ENCODE assay signal across 13 cellular contexts in genomic region chr1:230186874-230187273, GRCh38.
DNase-seq lines count a peak whose midpoint lies in the region; ATAC-seq and TF ChIP-seq lines count a peak whose summit lies in the region.
"Had no signal": no experiment of that assay in that cellular context is flagged by ENCODE, and none has a peak within 500 bp of the region (broad histone marks: within the 10 kb centered on the region; RNA-seq: fewer than 3 reads in every experiment).

No MANE protein-coding gene starts in this region.

- CTCF ChIA-PET in PC-3 (lab: Charles Lee) = interaction anchor here (0.5 kb wide), 1 partner anchor 626 kb away, joined by 6 read pairs; no protein-coding TSS in a partner anchor

- no peak overlapping the region for H3K4me3 ChIP-seq in PC-3 (ENCODE audit: low read length)
- H3K4me3 ChIP-seq: HAP-1, testis had no signal

- no TSS peak for BruUV-seq in PC-3 (replicated peaks; lab: Mats Ljungman, UMichigan)

- no peaks in the 10 kb centered on the region for H3K9me2 ChIP-seq in PC-3 (replicated peaks; ENCODE audit: low read length)

- no peak overlapping the region for H3K9ac ChIP-seq in PC-3 (ENCODE audit: low read length)
- H3K9ac ChIP-seq: KMS-11 had no signal

- H3K9me3 Mint-ChIP-seq in activated T-cell treated with anti-CD3 and anti-CD28 coated beads, Interleukin-2, amount 50 U/mL, for 24 hours = peaks cover 4% of the 10 kb centered on the region
- H3K9me3 Mint-ChIP-seq in stimulated activated effector memory CD8-positive, alpha-beta T cell treated with anti-CD3 and anti-CD28 coated beads, Interleukin-12 subunit alpha, Interleukin-12 subunit beta, amount 100 ng/mL, for 72 hours = peaks cover 5% of the 10 kb centered on the region

- H3K9me3 ChIP-seq in PC-3 (ENCODE audit: low read length) = no peaks in the 10 kb centered on the region
- H3K9me3 ChIP-seq: HAP-1, testis had no signal

- H3K4me1 Mint-ChIP-seq in activated T-cell treated with anti-CD3 and anti-CD28 coated beads, Interleukin-2, amount 50 U/mL, for 24 hours (ENCODE audit: low read depth) = peaks cover 63% of the 10 kb centered on the region
- peaks cover 43% of the 10 kb centered on the region for H3K4me1 Mint-ChIP-seq in stimulated activated effector memory CD8-positive, alpha-beta T cell treated with anti-CD3 and anti-CD28 coated beads, Interleukin-12 subunit alpha, Interleukin-12 subunit beta, amount 100 ng/mL, for 72 hours

- ATAC-seq in PC-3 (no peak), GM21360 (IDR thresholded peaks at IDR 0.05; ENCODE audit: unreplicated experiment) (no peak)
- ATAC-seq in stimulated activated effector memory CD8-positive, alpha-beta T cell treated with anti-CD3 and anti-CD28 coated beads, Interleukin-12 subunit alpha, Interleukin-12 subunit beta, amount 100 ng/mL, for 72 hours = peak; percentile 45

- H3K4me2 ChIP-seq in PC-3 (ENCODE audit: low read length) = peak overlapping the region; percentile 60
- H3K4me2 ChIP-seq: KMS-11 had no signal

- H3K27me3 ChIP-seq in PC-3 (ENCODE audit: low read length) = no peaks in the 10 kb centered on the region
- H3K27me3 ChIP-seq: testis had no signal

- H2AFZ ChIP-seq in PC-3 (ENCODE audit: low read length) = no peak overlapping the region

- H3K36me3 Mint-ChIP-seq in activated T-cell treated with anti-CD3 and anti-CD28 coated beads, Interleukin-2, amount 50 U/mL, for 24 hours (ENCODE audit: low read depth) = peaks cover 87% of the 10 kb centered on the region
- peaks cover 21% of the 10 kb centered on the region for H3K36me3 Mint-ChIP-seq in stimulated activated effector memory CD8-positive, alpha-beta T cell treated with anti-CD3 and anti-CD28 coated beads, Interleukin-12 subunit alpha, Interleukin-12 subunit beta, amount 100 ng/mL, for 72 hours

- intact Hi-C loops in PC-3 (cut with micrococcal nuclease) = loop anchor here (1.0 to 5.0 kb wide), 5 partner anchors 16 to 120 kb away; no protein-coding TSS in a partner anchor

- peak overlapping the region; percentile 27 for H3K27ac Mint-ChIP-seq in activated T-cell treated with anti-CD3 and anti-CD28 coated beads, Interleukin-2, amount 50 U/mL, for 24 hours
- H3K27ac Mint-ChIP-seq in stimulated activated effector memory CD8-positive, alpha-beta T cell treated with anti-CD3 and anti-CD28 coated beads, Interleukin-12 subunit alpha, Interleukin-12 subunit beta, amount 100 ng/mL, for 72 hours = peak overlapping the region; percentile 20
- H3K27ac Mint-ChIP-seq: activated B cell treated with CpG ODN at 0.5 μM for 24 hours had no signal

- H3F3A ChIP-seq in PC-3 (ENCODE audit: low read length, unreplicated experiment) = no peaks in the 10 kb centered on the region

- H3K4me1 ChIP-seq in PC-3 (ENCODE audit: insufficient read depth, low read length) = peaks cover 23% of the 10 kb centered on the region

- peak overlapping the region; percentile 26 for H3K27ac ChIP-seq in PC-3 (ENCODE audit: low read length)
- H3K27ac ChIP-seq: KMS-11, testis had no signal

- H4K20me1 ChIP-seq in PC-3 (ENCODE audit: low read length) = peaks cover 11% of the 10 kb centered on the region

- no peak overlapping the region for H3K4me3 Mint-ChIP-seq in activated T-cell treated with anti-CD3 and anti-CD28 coated beads, Interleukin-2, amount 50 U/mL, for 24 hours
- no peak overlapping the region for H3K4me3 Mint-ChIP-seq in stimulated activated effector memory CD8-positive, alpha-beta T cell treated with anti-CD3 and anti-CD28 coated beads, Interleukin-12 subunit alpha, Interleukin-12 subunit beta, amount 100 ng/mL, for 72 hours
- H3K4me3 Mint-ChIP-seq: activated B cell treated with CpG ODN at 0.5 μM for 24 hours had no signal

- POLR2A ChIA-PET in PC-3 (lab: Charles Lee; ENCODE audit: unreplicated experiment) = interaction anchor here (0.5 to 0.6 kb wide), 3 partner anchors 77 to 416 kb away, joined by 3 to 12 read pairs (median 5); no protein-coding TSS in a partner anchor

- no peak for DNase-seq in activated T-cell treated with anti-CD3 and anti-CD28 coated beads, Interleukin-2, amount 50 U/mL, for 24 hours
- no peak for DNase-seq in activated T-cell treated with anti-CD3 and anti-CD28 coated beads for 4 hours
- no peak for DNase-seq in PC-3
- DNase-seq in dermis microvascular lymphatic vessel endothelial cell (ENCODE audit: low read depth in 2 of 2) = peak; percentile 14 to 54
- no peak for DNase-seq in stimulated activated effector memory CD8-positive, alpha-beta T cell treated with anti-CD3 and anti-CD28 coated beads, Interleukin-12 subunit alpha, Interleukin-12 subunit beta, amount 100 ng/mL, for 72 hours (ENCODE audit: low spot score in 2 of 2)
- DNase-seq in islet precursor cell = no peak
- DNase-seq in NCI-H524 (lab: John Stamatoyannopoulos, UW) = no peak
- DNase-seq: activated B cell treated with CpG ODN at 0.5 μM for 24 hours, glutamatergic neuron, testis had no signal

- H3K79me2 ChIP-seq in PC-3 (ENCODE audit: low read length) = peaks cover 93% of the 10 kb centered on the region

- H3K27me3 Mint-ChIP-seq in activated T-cell treated with anti-CD3 and anti-CD28 coated beads, Interleukin-2, amount 50 U/mL, for 24 hours = no peaks in the 10 kb centered on the region
- H3K27me3 Mint-ChIP-seq: activated B cell treated with CpG ODN at 0.5 μM for 24 hours had no signal

- TF ChIP-seq CTCF in PC-3 (conservative IDR thresholded peaks at IDR 0.05; ENCODE audit: low read depth, low read length) = no peak

- H3K36me3 ChIP-seq in PC-3 (ENCODE audit: low read depth, low read length) = peaks cover 9% of the 10 kb centered on the region; the same call in 1 of the 2 replicates
- H3K36me3 ChIP-seq: HAP-1 had no signal

Comparison
In these comparisons a context has a peak if more than half of its experiments do, and no peak if none do; other contexts are left out.
1. DNase-seq: peak in dermis microvascular lymphatic vessel endothelial cell (2 of 2); none in activated T-cell treated with anti-CD3 and anti-CD28 coated beads, Interleukin-2, amount 50 U/mL, for 24 hours (single experiment), activated T-cell treated with anti-CD3 and anti-CD28 coated beads for 4 hours (single experiment), PC-3 (single experiment), stimulated activated effector memory CD8-positive, alpha-beta T cell treated with anti-CD3 and anti-CD28 coated beads, Interleukin-12 subunit alpha, Interleukin-12 subunit beta, amount 100 ng/mL, for 72 hours (0 of 2), islet precursor cell (single experiment) and NCI-H524 (0 of 2).